ENCODE assay signal across 8 cellular contexts in genomic region chr16:2429771-2430663, GRCh38. TPM values are rescaled to one million over a fixed set of nuclear protein-coding genes. Genes with fewer than 3 reads are reported as not detected.
A peak's percentile ranks its signal among the peaks of the same experiment; 100 is the strongest.
DNase-seq lines count a peak whose midpoint lies in the region; FAIRE-seq and TF ChIP-seq lines count a peak whose summit lies in the region.

No MANE protein-coding gene starts in this region.

- peaks cover 4% of the 10 kb centered on the region for H3K27me3 Mint-ChIP-seq in activated naive CD4-positive, alpha-beta T cell treated with anti-CD3 and anti-CD28 coated beads for 36 hours (ENCODE audit: low read depth)

- no CpG with 5 or more reads among the region's 46 CpGs for WGBS in neuronal stem cell (ENCODE audit: extremely low coverage in 2 of 2, insufficient read length in 2 of 2, insufficient replicate concordance in 1 of 2), 2 donors

- no peak for FAIRE-seq in RCC 7860 (lab: Jason Lieb, UNC)

- H3K9me3 Mint-ChIP-seq in activated naive CD4-positive, alpha-beta T cell treated with anti-CD3 and anti-CD28 coated beads for 36 hours = no peaks in the 10 kb centered on the region

- H2BK12ac ChIP-seq in neuronal stem cell (ENCODE audit: low read length) = no peak overlapping the region

- no peak overlapping the region for H2BK5ac ChIP-seq in neuronal stem cell (ENCODE audit: low read length)

- H3K4me1 Mint-ChIP-seq in activated naive CD4-positive, alpha-beta T cell treated with anti-CD3 and anti-CD28 coated beads for 36 hours (ENCODE audit: low read depth) = peaks cover 16% of the 10 kb centered on the region

- H3K18ac ChIP-seq in neuronal stem cell (ENCODE audit: low read length) = peak overlapping the region; percentile 95

- DNase-seq in activated naive CD4-positive, alpha-beta T cell treated with anti-CD3 and anti-CD28 coated beads for 36 hours = no peak
- no peak for DNase-seq in activated naive CD4-positive, alpha-beta T cell (lab: John Stamatoyannopoulos, UW)
- DNase-seq in HT-29 (ENCODE audit: low spot score) (peak; percentile 56), WERI-Rb-1 (no peak), fibroblast of villous mesenchyme (ENCODE audit: low read depth) (peak; percentile 20), neuronal stem cell (ENCODE audit: low spot score) (no peak), RCC 7860 (ENCODE audit: low spot score) (no peak)
- DNase-seq in activated CD4-positive, CD25-positive, alpha-beta regulatory T cell (lab: John Stamatoyannopoulos, UW) = no peak

- no peak for TF ChIP-seq CTCF in WERI-Rb-1 (IDR thresholded peaks at IDR 0.05; ENCODE audit: low read depth, low read length)
- TF ChIP-seq CTCF in fibroblast of villous mesenchyme (IDR thresholded peaks at IDR 0.05; ENCODE audit: insufficient read depth, low read depth, low read length) = peak; percentile 16

- peak overlapping the region; percentile 26 for H2BK15ac ChIP-seq in neuronal stem cell (ENCODE audit: low read length)

- H3K4me2 ChIP-seq in neuronal stem cell (ENCODE audit: insufficient read depth, low read length, poor library complexity, severe bottlenecking) = peak overlapping the region; percentile 72

- peak overlapping the region; percentile 26 for H3K27ac Mint-ChIP-seq in activated naive CD4-positive, alpha-beta T cell treated with anti-CD3 and anti-CD28 coated beads for 36 hours

- H2AFZ ChIP-seq in neuronal stem cell (ENCODE audit: low read length) = peak overlapping the region; percentile 98

- no peak overlapping the region for H3K14ac ChIP-seq in neuronal stem cell (ENCODE audit: low read length)

- H3K23ac ChIP-seq in neuronal stem cell (ENCODE audit: low read depth, low read length, poor library complexity) = peak overlapping the region; percentile 17

- CTCF ChIA-PET in activated naive CD4-positive, alpha-beta T cell treated with anti-CD3 and anti-CD28 coated beads for 36 hours (lab: Charles Lee) = interaction anchor here (0.6 kb wide), 1 partner anchor 12 kb away, joined by 3 read pairs; no protein-coding TSS in a partner anchor

- H3K36me3 Mint-ChIP-seq in activated naive CD4-positive, alpha-beta T cell treated with anti-CD3 and anti-CD28 coated beads for 36 hours (ENCODE audit: low read depth) = peaks cover 42% of the 10 kb centered on the region

- H3K36me3 ChIP-seq in WERI-Rb-1 (peaks cover 44% of the 10 kb centered on the region), neuronal stem cell (replicated peaks in 1 of 2; ENCODE audit: control insufficient read depth in 2 of 2, insufficient read depth in 2 of 2, low read length in 2 of 2) (peaks cover 23 to 42% of the 10 kb centered on the region in 2 donors)

- H2BK120ac ChIP-seq in neuronal stem cell (ENCODE audit: low read depth, low read length) = no peak overlapping the region

- H3K4me3 ChIP-seq in WERI-Rb-1 (ENCODE audit: low read depth, low read length) (peak overlapping the region; percentile 95), fibroblast of villous mesenchyme (ENCODE audit: low read depth, low read length) (peak overlapping the region; percentile 70), neuronal stem cell (ENCODE audit: low read length in 2 of 2) (peak overlapping the region; percentile 81 to 86)

- H3K27me3 ChIP-seq in WERI-Rb-1 (ENCODE audit: insufficient read depth, low read depth, severe bottlenecking) (no peaks in the 10 kb centered on the region), neuronal stem cell (ENCODE audit: control insufficient read depth in 3 of 3, insufficient read depth in 3 of 3, low read depth in 1 of 3, low read length in 3 of 3) (no peaks in the 10 kb centered on the region)

- intact Hi-C loops in activated naive CD4-positive, alpha-beta T cell treated with anti-CD3 and anti-CD28 coated beads for 36 hours (cut with micrococcal nuclease) = loop anchor here (1.0 to 10.0 kb wide), 7 partner anchors 42 to 275 kb away; partner anchors contain the start of genes ATP6V0C, BRICD5, NTN3 and PGP

- H4K91ac ChIP-seq in neuronal stem cell (ENCODE audit: low read depth, low read length, poor library complexity) = no peak overlapping the region

- no peak overlapping the region for H4K8ac ChIP-seq in neuronal stem cell (ENCODE audit: low read depth, low read length)

- H3K4me1 ChIP-seq in neuronal stem cell (ENCODE audit: control insufficient read depth in 2 of 2, insufficient read depth in 1 of 2, low read depth in 1 of 2, low read length in 2 of 2) = peaks cover 11 to 13% of the 10 kb centered on the region in 2 donors

- H3K79me1 ChIP-seq in neuronal stem cell (ENCODE audit: low read depth, low read length) = peaks cover 11% of the 10 kb centered on the region

- no peak overlapping the region for H3K4ac ChIP-seq in neuronal stem cell (ENCODE audit: low read length)

- H3K9me3 ChIP-seq in WERI-Rb-1 (ENCODE audit: severe bottlenecking) = no peaks in the 10 kb centered on the region
- H3K9me3 ChIP-seq in neuronal stem cell (replicated peaks in 1 of 2; ENCODE audit: control insufficient read depth in 2 of 2, insufficient read depth in 1 of 2, low read depth in 1 of 2, low read length in 2 of 2) = no peaks in the 10 kb centered on the region

- H3K4me3 Mint-ChIP-seq in activated naive CD4-positive, alpha-beta T cell treated with anti-CD3 and anti-CD28 coated beads for 36 hours = peak overlapping the region; percentile 94

- H2AK5ac ChIP-seq in neuronal stem cell (ENCODE audit: low read depth, low read length) = peak overlapping the region; percentile 90

- H3K27ac ChIP-seq in WERI-Rb-1 (peak overlapping the region; percentile 86), neuronal stem cell (replicated peaks; ENCODE audit: low read length) (no peak overlapping the region)

- peak overlapping the region; percentile 98 for H3K9ac ChIP-seq in neuronal stem cell (ENCODE audit: low read depth, low read length, poor library complexity)

RNA-seq across cellular contexts. Expression of gene CCNF, which starts 0.8 kb away (rescaled TPM):
- 10 to 100 TPM; 73.5 to 74.5 TPM for total RNA-seq in activated naive CD4-positive, alpha-beta T cell treated with anti-CD3 and anti-CD28 coated beads for 36 hours
- total RNA-seq in HT-29 (2014; rRNA removed; shearing (Covaris generic)) = 64.9 and 68.1 TPM in 2 replicates
- 17.7 and 26.8 TPM in 2 replicates for total RNA-seq in fibroblast of villous mesenchyme
- 26.8 TPM for polyA plus RNA-seq in neuronal stem cell (2013, experiment 1 of 2)
- polyA plus RNA-seq in neuronal stem cell (2013, experiment 2 of 2) = 26.7 TPM

RNA-seq across cellular contexts. Expression of gene TEDC2, which starts 29.9 kb away (rescaled TPM):
- total RNA-seq in activated naive CD4-positive, alpha-beta T cell treated with anti-CD3 and anti-CD28 coated beads for 36 hours = 10 to 100 TPM; 24.2 to 24.8 TPM
- total RNA-seq in HT-29 (2014; rRNA removed; shearing (Covaris generic)) = 53.8 and 58.0 TPM in 2 replicates
- 6.9 and 8.4 TPM in 2 replicates for total RNA-seq in fibroblast of villous mesenchyme
- polyA plus RNA-seq in neuronal stem cell (2013, experiment 1 of 2) = 31.4 TPM
- 29.6 TPM for polyA plus RNA-seq in neuronal stem cell (2013, experiment 2 of 2)

RNA-seq across cellular contexts. Expression of gene NTN3, which starts 41.1 kb away (rescaled TPM):
- not detected for total RNA-seq in activated naive CD4-positive, alpha-beta T cell treated with anti-CD3 and anti-CD28 coated beads for 36 hours
- total RNA-seq in HT-29 (2014; rRNA removed; shearing (Covaris generic)) = not detected in 2 replicates
- total RNA-seq in fibroblast of villous mesenchyme = 0.43 and 0.64 TPM in 2 replicates
- polyA plus RNA-seq in neuronal stem cell (2013, experiment 1 of 2) = 0.96 TPM
- polyA plus RNA-seq in neuronal stem cell (2013, experiment 2 of 2) = 1.1 TPM

RNA-seq across cellular contexts. Expression of gene TBC1D24, which starts 44.9 kb away (rescaled TPM):
- total RNA-seq in activated naive CD4-positive, alpha-beta T cell treated with anti-CD3 and anti-CD28 coated beads for 36 hours = 1 to 10 TPM; 8.1 to 8.6 TPM
- 16.5 and 16.6 TPM in 2 replicates for total RNA-seq in HT-29 (2014; rRNA removed; shearing (Covaris generic))
- 15.5 and 19.4 TPM in 2 replicates for total RNA-seq in fibroblast of villous mesenchyme
- 7.1 TPM for polyA plus RNA-seq in neuronal stem cell (2013, experiment 1 of 2)
- 7.2 TPM for polyA plus RNA-seq in neuronal stem cell (2013, experiment 2 of 2)

Comparison
In these comparisons a context has a peak if more than half of its experiments do, and no peak if none do; other contexts are left out.
1. DNase-seq: peak in HT-29 (single experiment) and fibroblast of villous mesenchyme (single experiment); none in activated naive CD4-positive, alpha-beta T cell treated with anti-CD3 and anti-CD28 coated beads for 36 hours (single experiment), activated naive CD4-positive, alpha-beta T cell (0 of 4), WERI-Rb-1 (single experiment), neuronal stem cell (single experiment), RCC 7860 (single experiment) and activated CD4-positive, CD25-positive, alpha-beta regulatory T cell (0 of 4).
2. Peak in every context shown above with its lines, with median percentiles within 50 percentile points of each other: H3K4me3 ChIP-seq.